Comparison of ENCODE assay signal across 17 cellular contexts in the genomic region with DNA sequence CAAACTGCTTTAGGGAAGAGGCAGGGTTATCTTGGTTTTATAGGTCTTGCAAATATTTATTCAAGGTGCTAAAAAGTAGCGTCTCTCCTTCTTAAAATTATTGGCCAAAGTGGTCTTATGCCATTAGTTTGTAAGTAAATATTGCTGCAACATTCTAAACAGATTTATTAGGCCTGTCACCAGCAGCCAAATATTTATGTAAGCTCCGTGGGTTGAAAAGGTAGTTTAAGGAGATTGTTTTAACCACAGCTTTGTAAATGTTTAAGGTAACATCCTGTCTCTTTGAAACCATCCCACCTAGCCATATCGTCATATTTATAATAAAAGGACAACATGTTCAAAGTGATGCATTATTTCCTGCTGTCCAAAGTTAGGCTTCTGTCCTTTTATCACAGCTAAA.
A peak's percentile ranks its signal among the peaks of the same experiment; 100 is the strongest.
DNase-seq lines count a peak whose midpoint lies in the region; ATAC-seq and TF ChIP-seq lines count a peak whose summit lies in the region.
"Had no signal": no experiment of that assay in that cellular context is flagged by ENCODE, and none has a peak within 500 bp of the region (broad histone marks: within the 10 kb centered on the region; RNA-seq: fewer than 3 reads in every experiment).

No MANE protein-coding gene starts in this region.

- in situ Hi-C loops in GM13976 (cut with MboI; ENCODE audit: low sequenced_read_pairs, unreplicated experiment), result no loop called here

- H3K27ac ChIP-seq in VCaP, result peak overlapping the region; percentile 53
- H3K27ac ChIP-seq: BLaER1 treated with 17β-estradiol and CSF1 and Interleukin-3, amounts not matched to agents 10 nM and 100 nM had no signal

- H3K4me3 ChIP-seq in LNCaP clone FGC (ENCODE audit: low read depth, low read length) (no peak overlapping the region), fibroblast of villous mesenchyme (ENCODE audit: low read depth, low read length) (no peak overlapping the region)
- H3K4me3 ChIP-seq: BLaER1 treated with 17β-estradiol and CSF1 and Interleukin-3, amounts not matched to agents 10 nM and 100 nM had no signal

- no peak for ATAC-seq in HG02798 (IDR thresholded peaks at IDR 0.05; ENCODE audit: poor library complexity, unreplicated experiment)
- ATAC-seq: CD8-positive, alpha-beta T cell had no signal

- TF ChIP-seq CTCF in LNCaP clone FGC (IDR thresholded peaks at IDR 0.05; ENCODE audit: control insufficient read depth, extremely low read depth, insufficient read depth) (no peak), VCaP (conservative IDR thresholded peaks at IDR 0.05) (no peak), fibroblast of villous mesenchyme (IDR thresholded peaks at IDR 0.05; ENCODE audit: insufficient read depth, low read depth, low read length) (no peak), GM13976 (IDR thresholded peaks at IDR 0.05; ENCODE audit: borderline replicate concordance, control extremely low read depth, extremely low read depth, insufficient read depth, missing control alignments) (no peak)

- DNase-seq in LNCaP clone FGC (ENCODE audit: low read depth) (peak; percentile 89), fibroblast of villous mesenchyme (ENCODE audit: low read depth) (peak; percentile 73), KG1 (lab: John Stamatoyannopoulos, UW) (no peak), islet precursor cell (no peak), GM13976 (ENCODE audit: low spot score) (no peak)
- DNase-seq: 8988T; ACHN; AML-193; Caco-2; Calu3; CD4-positive, alpha-beta T cell; CD8-positive, alpha-beta T cell; DMS79 treated with DMSO at 0.1 percent for 48 hours; GF-D8 had no signal

Comparison
In these comparisons a context has a peak if more than half of its experiments do, and no peak if none do; other contexts are left out.
1. DNase-seq: peak in LNCaP clone FGC (single experiment) and fibroblast of villous mesenchyme (single experiment); none in KG1 (single experiment), islet precursor cell (single experiment) and GM13976 (single experiment).